Comparison of ENCODE assay signal across 15 cellular contexts in the genomic region with DNA sequence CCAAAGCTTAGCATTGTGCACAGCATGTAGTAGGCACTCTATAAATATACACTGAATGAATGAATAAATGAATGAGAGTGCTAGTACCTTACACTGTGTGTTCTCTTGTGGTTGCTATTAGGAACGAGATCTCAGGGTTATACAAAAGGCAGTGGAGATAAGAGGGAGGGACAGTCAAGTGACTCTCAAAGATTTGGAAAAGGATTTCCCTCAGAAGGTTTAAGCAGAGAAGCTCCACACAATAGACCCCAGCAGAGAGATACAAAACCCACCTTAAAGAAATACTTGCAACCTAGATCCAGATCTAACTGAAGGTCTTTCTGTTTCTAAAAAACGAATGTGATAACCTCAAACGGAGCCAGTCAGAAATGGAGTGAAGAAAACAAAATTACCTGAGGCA.
"Had no signal": no experiment of that assay in that cellular context is flagged by ENCODE, and none has a peak within 500 bp of the region (broad histone marks: within the 10 kb centered on the region; RNA-seq: fewer than 3 reads in every experiment).

No MANE protein-coding gene starts in this region.

- H3K36me3 ChIP-seq: SJSA1 had no signal

- H3K27ac ChIP-seq: SJSA1, SK-N-MC had no signal

- H3K4me1 ChIP-seq: SJSA1 had no signal

- H3K4me3 ChIP-seq: SJSA1, SK-N-MC had no signal

- H3K9me3 ChIP-seq: SJSA1 had no signal

- DNase-seq: KBM-7, MV-4-11, NCI-H1048, NCI-H1105, NCI-H1417, NCI-H1436 treated with DMSO at 0.1 percent for 48 hours, NCI-H187, NCI-H2029, NCI-H2081 treated with DMSO at 0.1 percent for 48 hours, NCI-H2227 treated with DMSO at 0.1 percent for 48 hours, Right ventricle myocardium superior, RPMI8226, SIG-M5 had no signal

- H3K27me3 ChIP-seq: SJSA1 had no signal
